Comparison of ENCODE assay signal across 34 cellular contexts in genomic region chr7:19224951-19225350, GRCh38.
"Had no signal": no experiment of that assay in that cellular context is flagged by ENCODE, and none has a peak within 500 bp of the region (broad histone marks: within the 10 kb centered on the region; RNA-seq: fewer than 3 reads in every experiment).

No MANE protein-coding gene starts in this region.

- H3K4me1 Mint-ChIP-seq: activated B cell treated with CpG ODN at 0.5 μM for 24 hours; activated naive CD4-positive, alpha-beta T cell treated with anti-CD3 and anti-CD28 coated beads, Interleukin-2, amount 10 ng/mL, durations not matched to agents 7 days and 5 days; activated naive CD8-positive, alpha-beta T cell treated with anti-CD3 and anti-CD28 coated beads, Interleukin-2, amount 50 U/mL, for 24 hours; central memory CD8-positive, alpha-beta T cell had no signal

- ATAC-seq: activated naive CD8-positive, alpha-beta T cell treated with anti-CD3 and anti-CD28 coated beads, Interleukin-2, amount 50 U/mL, for 24 hours; Panc1 had no signal

- H3K27me3 Mint-ChIP-seq: activated B cell treated with CpG ODN at 0.5 μM for 24 hours; activated CD4-positive, alpha-beta memory T cell treated with anti-CD3 and anti-CD28 coated beads for 36 hours; activated naive CD4-positive, alpha-beta T cell treated with anti-CD3 and anti-CD28 coated beads, Interleukin-2, amount 10 ng/mL, durations not matched to agents 7 days and 5 days; activated naive CD8-positive, alpha-beta T cell; activated naive CD8-positive, alpha-beta T cell treated with anti-CD3 and anti-CD28 coated beads, Interleukin-2, amount 50 U/mL, for 24 hours; central memory CD8-positive, alpha-beta T cell had no signal

- H3K4me3 ChIP-seq: ascending aorta, cardiac muscle cell, SJSA1 had no signal

- H3K4me1 ChIP-seq: ascending aorta, SJSA1 had no signal

- H3K36me3 ChIP-seq: ascending aorta, cardiac muscle cell, SJSA1 had no signal

- H3K4me3 Mint-ChIP-seq: activated B cell treated with CpG ODN at 0.5 μM for 24 hours; activated CD4-positive, alpha-beta memory T cell treated with anti-CD3 and anti-CD28 coated beads for 36 hours; activated naive CD4-positive, alpha-beta T cell treated with anti-CD3 and anti-CD28 coated beads, Interleukin-2, amount 10 ng/mL, durations not matched to agents 7 days and 5 days; activated naive CD8-positive, alpha-beta T cell; activated naive CD8-positive, alpha-beta T cell treated with anti-CD3 and anti-CD28 coated beads, Interleukin-2, amount 50 U/mL, for 24 hours; central memory CD8-positive, alpha-beta T cell had no signal

- H3K27ac Mint-ChIP-seq: activated B cell treated with CpG ODN at 0.5 μM for 24 hours; activated CD4-positive, alpha-beta memory T cell treated with anti-CD3 and anti-CD28 coated beads for 36 hours; activated naive CD4-positive, alpha-beta T cell treated with anti-CD3 and anti-CD28 coated beads, Interleukin-2, amount 10 ng/mL, durations not matched to agents 7 days and 5 days; activated naive CD8-positive, alpha-beta T cell; activated naive CD8-positive, alpha-beta T cell treated with anti-CD3 and anti-CD28 coated beads, Interleukin-2, amount 50 U/mL, for 24 hours had no signal

- H3K27me3 ChIP-seq: ascending aorta, cardiac muscle cell, SJSA1 had no signal

- DNase-seq: activated B cell treated with CpG ODN at 0.5 μM for 24 hours; activated CD4-positive, alpha-beta memory T cell treated with anti-CD3 and anti-CD28 coated beads for 36 hours; activated CD4-positive, alpha-beta T cell treated with anti-CD3 and anti-CD28 coated beads for 4 hours; activated CD4-positive, alpha-beta T cell treated with anti-CD3 and anti-CD28 coated beads, Interleukin-2, amount 50 U/mL, for 1 hour; activated CD4-positive, CD25-positive, alpha-beta regulatory T cell treated with anti-CD3 and anti-CD28 coated beads, Interleukin-2, amount 50 U/mL, for 72 hours; activated CD8-positive, alpha-beta memory T cell treated with anti-CD3 and anti-CD28 coated beads, Interleukin-2, amount 50 U/mL, for 4 hours; activated effector memory CD4-positive, alpha-beta T cell treated with Interleukin-2 at 50 U/mL for 16 hours; activated naive CD4-positive, alpha-beta T cell treated with anti-CD3 and anti-CD28 coated beads, Interleukin-2, amount 10 ng/mL, durations not matched to agents 7 days and 5 days; activated naive CD8-positive, alpha-beta T cell treated with anti-CD3 and anti-CD28 coated beads, Interleukin-2, amount 50 U/mL, for 24 hours; activated T-cell treated with anti-CD3 and anti-CD28 coated beads for 4 hours; activated T-cell treated with anti-CD3 and anti-CD28 coated beads, Interleukin-2, amount 50 U/mL, for 48 hours; amygdala; Karpas-422; KBM-7; NCI-H1048; NCI-H1105 treated with DMSO at 0.1 percent for 48 hours; NCI-H1436; NCI-H1694; NCI-H2029; NCI-H345; NCI-H524 treated with DMSO at 0.1 percent for 48 hours; RPMI8226; SHP77 treated with DMSO at 0.1 percent for 48 hours; SK-N-SH; SW 1271; T-helper 1 cell; T-helper 2 cell; T-helper 9 cell had no signal

- H3K36me3 Mint-ChIP-seq: activated CD4-positive, alpha-beta memory T cell treated with anti-CD3 and anti-CD28 coated beads for 36 hours; activated naive CD4-positive, alpha-beta T cell treated with anti-CD3 and anti-CD28 coated beads, Interleukin-2, amount 10 ng/mL, durations not matched to agents 7 days and 5 days; activated naive CD8-positive, alpha-beta T cell had no signal

- H3K9me3 ChIP-seq: SJSA1, SK-N-SH had no signal
